11 cellular contexts compared by ENCODE assay signal in genomic region chr18:36534154-36534688, GRCh38.
A peak's percentile ranks its signal among the peaks of the same experiment; 100 is the strongest.
DNase-seq lines count a peak whose midpoint lies in the region; ATAC-seq lines count a peak whose summit lies in the region.
"Had no signal": no experiment of that assay in that cellular context is flagged by ENCODE, and none has a peak within 500 bp of the region (broad histone marks: within the 10 kb centered on the region; RNA-seq: fewer than 3 reads in every experiment).

No MANE protein-coding gene starts in this region.

- H3K9me3 Mint-ChIP-seq in activated CD4-positive, alpha-beta T cell treated with anti-CD3 and anti-CD28 coated beads, Interleukin-2, amount 10 ng/mL, durations not matched to agents 7 days and 5 days, result no peaks in the 10 kb centered on the region
- H3K9me3 Mint-ChIP-seq: T-cell had no signal

- WGBS in neuronal stem cell (ENCODE audit: extremely low coverage in 2 of 2, insufficient read length in 2 of 2, insufficient replicate concordance in 1 of 2), 2 donors, result no CpG with 5 or more reads among the region's 5 CpGs

- H3K79me1 ChIP-seq in neuronal stem cell (ENCODE audit: low read depth, low read length), result peaks cover 3% of the 10 kb centered on the region

- ATAC-seq in HG02678 (IDR thresholded peaks at IDR 0.05; ENCODE audit: unreplicated experiment), result peak; percentile 75
- no peak for ATAC-seq in HG02840 (IDR thresholded peaks at IDR 0.05; ENCODE audit: low FRiP score, unreplicated experiment)
- ATAC-seq: psoas muscle had no signal

- no peak overlapping the region for H3K4me3 ChIP-seq in neuronal stem cell (ENCODE audit: low read length in 2 of 2)
- H3K4me3 ChIP-seq: psoas muscle had no signal

- no peaks in the 10 kb centered on the region for H3K36me3 Mint-ChIP-seq in activated CD4-positive, alpha-beta T cell treated with anti-CD3 and anti-CD28 coated beads, Interleukin-2, amount 10 ng/mL, durations not matched to agents 7 days and 5 days (ENCODE audit: low read depth)
- H3K36me3 Mint-ChIP-seq: T-cell had no signal

- no peak overlapping the region for H3K9ac ChIP-seq in neuronal stem cell (ENCODE audit: low read depth, low read length, poor library complexity)

- H3K23ac ChIP-seq in neuronal stem cell (ENCODE audit: low read depth, low read length, poor library complexity), result no peak overlapping the region

- no peak overlapping the region for H4K91ac ChIP-seq in neuronal stem cell (ENCODE audit: low read depth, low read length, poor library complexity)

- POLR2A ChIA-PET in activated CD4-positive, alpha-beta T cell treated with anti-CD3 and anti-CD28 coated beads, Interleukin-2, amount 10 ng/mL, durations not matched to agents 7 days and 5 days (lab: Charles Lee), result no interaction called here

- H3K27ac ChIP-seq in neuronal stem cell (replicated peaks; ENCODE audit: low read length), result peak overlapping the region; percentile 43
- H3K27ac ChIP-seq: psoas muscle had no signal

- H2AK5ac ChIP-seq in neuronal stem cell (ENCODE audit: low read depth, low read length), result no peak overlapping the region

- H3K18ac ChIP-seq in neuronal stem cell (ENCODE audit: low read length), result no peak overlapping the region

- H4K8ac ChIP-seq in neuronal stem cell (ENCODE audit: low read depth, low read length), result no peak overlapping the region

- no peak overlapping the region for H2AFZ ChIP-seq in neuronal stem cell (ENCODE audit: low read length)

- no peak overlapping the region for H3K14ac ChIP-seq in neuronal stem cell (ENCODE audit: low read length)

- peaks cover 3% of the 10 kb centered on the region for H3K27me3 Mint-ChIP-seq in activated CD4-positive, alpha-beta T cell treated with anti-CD3 and anti-CD28 coated beads, Interleukin-2, amount 10 ng/mL, durations not matched to agents 7 days and 5 days

- peak overlapping the region; percentile 34 for H3K27ac Mint-ChIP-seq in activated CD4-positive, alpha-beta T cell treated with anti-CD3 and anti-CD28 coated beads, Interleukin-2, amount 10 ng/mL, durations not matched to agents 7 days and 5 days

- H3K36me3 ChIP-seq in neuronal stem cell (replicated peaks in 1 of 2; ENCODE audit: control insufficient read depth in 2 of 2, insufficient read depth in 2 of 2, low read length in 2 of 2), result peaks cover 0 to 4% of the 10 kb centered on the region in 2 donors

- DNase-seq in activated CD4-positive, alpha-beta T cell treated with anti-CD3 and anti-CD28 coated beads, Interleukin-2, amount 10 ng/mL, durations not matched to agents 7 days and 5 days, result peak; percentile 56
- no peak for DNase-seq in activated CD4-positive, alpha-beta T cell treated with anti-CD3 and anti-CD28 coated beads for 4 hours
- DNase-seq in NCI-H1694 treated with DMSO at 0.1 percent for 48 hours (lab: John Stamatoyannopoulos, UW) (peak; percentile 66), neuronal stem cell (ENCODE audit: low spot score) (no peak), G401 (ENCODE audit: low spot score) (no peak), NCI-H1092 (lab: John Stamatoyannopoulos, UW) (no peak)
- DNase-seq: NCI-H187 treated with DMSO at 0.1 percent for 48 hours, psoas muscle had no signal

- in situ Hi-C loops in G401 (cut with HindIII; ENCODE audit: low sequenced_read_pairs), result no loop called here

- H3K4me1 ChIP-seq in neuronal stem cell (ENCODE audit: control insufficient read depth in 2 of 2, insufficient read depth in 1 of 2, low read depth in 1 of 2, low read length in 2 of 2), result peaks cover 0 to 27% of the 10 kb centered on the region in 2 donors
- H3K4me1 ChIP-seq: psoas muscle had no signal

- H3K9me3 ChIP-seq in neuronal stem cell (replicated peaks in 1 of 2; ENCODE audit: control insufficient read depth in 2 of 2, insufficient read depth in 1 of 2, low read depth in 1 of 2, low read length in 2 of 2), result peaks cover 0 to 3% of the 10 kb centered on the region in 2 donors
- H3K9me3 ChIP-seq: psoas muscle had no signal

- no peaks in the 10 kb centered on the region for H3K27me3 ChIP-seq in neuronal stem cell (ENCODE audit: control insufficient read depth in 3 of 3, insufficient read depth in 3 of 3, low read depth in 1 of 3, low read length in 3 of 3)

- H3K4ac ChIP-seq in neuronal stem cell (ENCODE audit: low read length), result no peak overlapping the region

- H2BK120ac ChIP-seq in neuronal stem cell (ENCODE audit: low read depth, low read length), result no peak overlapping the region

- CTCF ChIA-PET in activated CD4-positive, alpha-beta T cell treated with anti-CD3 and anti-CD28 coated beads, Interleukin-2, amount 10 ng/mL, durations not matched to agents 7 days and 5 days (lab: Charles Lee), result no interaction called here

- H2BK12ac ChIP-seq in neuronal stem cell (ENCODE audit: low read length), result peak overlapping the region; percentile 44

- H2BK5ac ChIP-seq in neuronal stem cell (ENCODE audit: low read length), result no peak overlapping the region

- peaks cover 15% of the 10 kb centered on the region for H3K4me1 Mint-ChIP-seq in activated CD4-positive, alpha-beta T cell treated with anti-CD3 and anti-CD28 coated beads, Interleukin-2, amount 10 ng/mL, durations not matched to agents 7 days and 5 days

- H3K4me3 Mint-ChIP-seq in activated CD4-positive, alpha-beta T cell treated with anti-CD3 and anti-CD28 coated beads, Interleukin-2, amount 10 ng/mL, durations not matched to agents 7 days and 5 days, result no peak overlapping the region

- H3K4me2 ChIP-seq in neuronal stem cell (ENCODE audit: insufficient read depth, low read length, poor library complexity, severe bottlenecking), result no peak overlapping the region

- no peak overlapping the region for H2BK15ac ChIP-seq in neuronal stem cell (ENCODE audit: low read length)

Comparison
In these comparisons a context has a peak if more than half of its experiments do, and no peak if none do; other contexts are left out.
1. DNase-seq: peak in activated CD4-positive, alpha-beta T cell treated with anti-CD3 and anti-CD28 coated beads, Interleukin-2, amount 10 ng/mL, durations not matched to agents 7 days and 5 days (single experiment) and NCI-H1694 treated with DMSO at 0.1 percent for 48 hours (single experiment); none in activated CD4-positive, alpha-beta T cell treated with anti-CD3 and anti-CD28 coated beads for 4 hours (0 of 2), neuronal stem cell (single experiment), G401 (single experiment) and NCI-H1092 (single experiment).